ENCODE assay signal across 8 cellular contexts in genomic region chr3:49171119-49171774, GRCh38. TPM values are rescaled to one million over a fixed set of nuclear protein-coding genes. Genes with fewer than 3 reads are reported as not detected.
DNase-seq lines count a peak whose midpoint lies in the region; ATAC-seq and TF ChIP-seq lines count a peak whose summit lies in the region.

KLHDC8B (plus strand) TSS chr3:49171598; CDS start chr3:49172770, 1,172 bp downstream.

- DNase-seq in AG09319 (ENCODE audit: extremely low read depth, low read depth) (peak; percentile 62), MG63 (peak; percentile 67), T-helper 17 cell (peak; percentile 68 to 82 (median 71)), amygdala (lab: John Stamatoyannopoulos, UW) (peak in 48 of 56 donors; percentile 3 to 81 (median 61)), left ventricle myocardium inferior (peak; percentile 90), progenitor cell of endocrine pancreas (ENCODE audit: low spot score, unreplicated experiment) (peak; percentile 89), type B pancreatic cell (ENCODE audit: extremely low spot score, unreplicated experiment) (peak; percentile 89)

- H3K36me3 ChIP-seq in MG63, result no peaks in the 10 kb centered on the region
- peaks cover 21% of the 10 kb centered on the region for H3K36me3 ChIP-seq in left ventricle myocardium inferior

- H3K4me1 ChIP-seq in left ventricle myocardium inferior, result peaks cover 70% of the 10 kb centered on the region

- no peaks in the 10 kb centered on the region for H3K27me3 Mint-ChIP-seq in T-helper 17 cell
- H3K27me3 Mint-ChIP-seq in progenitor cell of endocrine pancreas, result peaks cover 5% of the 10 kb centered on the region
- no peaks in the 10 kb centered on the region for H3K27me3 Mint-ChIP-seq in type B pancreatic cell

- H3K4me3 Mint-ChIP-seq in T-helper 17 cell (peak within 1 kb of the TSS; percentile 86), progenitor cell of endocrine pancreas (ENCODE audit: low read depth) (peak within 1 kb of the TSS; percentile 82), type B pancreatic cell (peak within 1 kb of the TSS; percentile 94)

- TF ChIP-seq CTCF in AG09319 (IDR thresholded peaks at IDR 0.05; ENCODE audit: low read depth, low read length), result peak; percentile 90
- TF ChIP-seq CTCF in left ventricle myocardium inferior (IDR thresholded peaks at IDR 0.05; ENCODE audit: borderline replicate concordance), result peak; percentile 98
- TF ChIP-seq CTCF in progenitor cell of endocrine pancreas (IDR thresholded peaks at IDR 0.05; ENCODE audit: unreplicated experiment), result peak; percentile 99
- TF ChIP-seq CTCF in type B pancreatic cell (conservative IDR thresholded peaks at IDR 0.05), result peak; percentile 99

- ATAC-seq in GM19351 (IDR thresholded peaks at IDR 0.05; ENCODE audit: unreplicated experiment), result peak; percentile 76
- peak; percentile 82 for ATAC-seq in T-helper 17 cell

- no peaks in the 10 kb centered on the region for H3K27me3 ChIP-seq in MG63
- no peaks in the 10 kb centered on the region for H3K27me3 ChIP-seq in left ventricle myocardium inferior (ENCODE audit: low read depth)

- H3K9me3 ChIP-seq in MG63 (no peaks in the 10 kb centered on the region), T-helper 17 cell (ENCODE audit: control insufficient read depth, low read length, poor library complexity, severe bottlenecking) (no peaks in the 10 kb centered on the region), left ventricle myocardium inferior (replicated peaks) (no peaks in the 10 kb centered on the region)

- H3K4me1 Mint-ChIP-seq in T-helper 17 cell, result peaks cover 7% of the 10 kb centered on the region
- peaks cover 22% of the 10 kb centered on the region for H3K4me1 Mint-ChIP-seq in progenitor cell of endocrine pancreas (ENCODE audit: low read depth)
- peaks cover 38% of the 10 kb centered on the region for H3K4me1 Mint-ChIP-seq in type B pancreatic cell (ENCODE audit: unreplicated experiment)

- intact Hi-C loops in left ventricle myocardium inferior (cut with micrococcal nuclease), result loop anchor here (10.0 kb wide), 1 partner anchor 104 kb away; the partner anchor contains the start of gene C3orf62

- H3K36me3 Mint-ChIP-seq in T-helper 17 cell (ENCODE audit: low read depth) (no peaks in the 10 kb centered on the region), progenitor cell of endocrine pancreas (ENCODE audit: insufficient read depth) (peaks cover 1% of the 10 kb centered on the region), type B pancreatic cell (no peaks in the 10 kb centered on the region)

- H3K27ac ChIP-seq in left ventricle myocardium inferior (replicated peaks), result peak within 1 kb of the TSS; percentile 94

- H3K4me3 ChIP-seq in MG63, result peak within 1 kb of the TSS; percentile 52
- H3K4me3 ChIP-seq in left ventricle myocardium inferior, result peak within 1 kb of the TSS; percentile 84

- H3K27ac Mint-ChIP-seq in T-helper 17 cell (peak within 1 kb of the TSS; percentile 41), progenitor cell of endocrine pancreas (peak within 1 kb of the TSS; percentile 94), type B pancreatic cell (peak within 1 kb of the TSS; percentile 85)

- H3K9me3 Mint-ChIP-seq in progenitor cell of endocrine pancreas (ENCODE audit: low read depth) (no peaks in the 10 kb centered on the region), type B pancreatic cell (no peaks in the 10 kb centered on the region)

RNA-seq across cellular contexts. Expression of gene KLHDC8B, which starts in this region (rescaled TPM):
- 7.6 and 8.8 TPM in 2 replicates for total RNA-seq in MG63 (2014; rRNA removed; shearing (Covaris generic); ENCODE audit: low replicate concordance)
- total RNA-seq in T-helper 17 cell (1 to 10 TPM; 1.7 to 8.7 TPM), left ventricle myocardium inferior (92.5 TPM), progenitor cell of endocrine pancreas (38.7 and 41.4 TPM in 2 replicates), type B pancreatic cell (ENCODE audit: low replicate concordance) (42.1 and 57.6 TPM in 2 replicates)

Comparison
In these comparisons a context has a peak if more than half of its experiments do, and no peak if none do; other contexts are left out.
1. Peak in every context shown above with its lines: DNase-seq, ATAC-seq, H3K4me3 ChIP-seq and H3K27ac ChIP-seq.
2. H3K27ac Mint-ChIP-seq: peak in every context shown above with its lines; median percentile 94 in progenitor cell of endocrine pancreas; 85 in type B pancreatic cell; 41 in T-helper 17 cell.